In the genomic region with DNA sequence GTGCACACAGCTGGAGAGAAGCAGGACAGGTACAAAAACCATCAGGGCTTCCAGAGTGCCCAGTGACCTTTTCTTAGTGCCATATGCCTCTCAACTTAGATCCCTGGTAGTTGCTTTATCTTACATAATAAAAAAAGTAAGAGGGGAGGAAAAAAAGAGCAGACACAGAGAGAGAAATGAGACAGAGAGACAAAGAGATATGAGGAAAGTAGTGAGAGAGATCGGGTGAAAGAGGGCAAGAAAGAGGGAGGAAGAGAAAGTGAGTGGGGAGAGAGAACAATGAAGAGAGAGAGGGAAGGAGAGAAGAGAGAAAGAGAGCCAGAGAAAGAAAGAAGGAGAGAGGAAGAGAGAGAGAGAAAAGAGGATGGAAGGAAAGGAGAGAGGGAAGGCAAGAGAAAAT, we compare ENCODE assay signal across 32 cellular contexts.
"Had no signal": no experiment of that assay in that cellular context is flagged by ENCODE, and none has a peak within 500 bp of the region (broad histone marks: within the 10 kb centered on the region; RNA-seq: fewer than 3 reads in every experiment).

No MANE protein-coding gene starts in this region.

- H3K27me3 ChIP-seq: neutrophil, pancreas, right atrium auricular region, spleen, suprapubic skin, testis, tibial artery, transverse colon, upper lobe of right lung, uterus had no signal

- ATAC-seq: naive thymus-derived CD8-positive, alpha-beta T cell; natural killer cell treated with Interleukin-12 subunit alpha and Interleukin-12 subunit beta and Interleukin-15 and Interleukin-18, amount 100 ng/mL, for 72 hours; pancreas; sciatic nerve; stimulated activated memory B cell treated with anti-CD40 and anti-IgM and Interleukin-4, amounts not matched to agents 10 μg/mL and 1 μg/mL and 100 μg/mL, for 72 hours; stimulated activated naive CD8-positive, alpha-beta T cell treated with anti-CD3 and anti-CD28 coated beads, Interleukin-15, Interleukin-2, amounts not matched to agents 100 U/mL and 50 U/mL, for 24 hours; upper lobe of right lung had no signal

- H3K9me3 ChIP-seq: neutrophil, pancreas, prostate gland, right atrium auricular region, spleen, suprapubic skin, testis, tibial artery, transverse colon, upper lobe of right lung, uterus had no signal

- H3K9me3 Mint-ChIP-seq: natural killer cell treated with Interleukin-12 subunit alpha and Interleukin-12 subunit beta and Interleukin-15 and Interleukin-18, amount 100 ng/mL, for 72 hours; nephron progenitor cell; type B pancreatic cell had no signal

- H3K4me1 ChIP-seq: prostate gland, right atrium auricular region, spleen, suprapubic skin, testis, tibial artery, transverse colon, upper lobe of right lung, uterus had no signal

- H3K4me2 ChIP-seq: smooth muscle cell had no signal

- H3K4me3 ChIP-seq: pancreas, prostate gland, right atrium auricular region, skin epidermis, smooth muscle cell, spleen, suprapubic skin, testis, tibial artery, transverse colon, upper lobe of right lung, uterus had no signal

- H3K4me1 Mint-ChIP-seq: naive B cell; naive thymus-derived CD8-positive, alpha-beta T cell; nephron progenitor cell; stimulated activated memory B cell treated with anti-CD40 and anti-IgM and Interleukin-4, amounts not matched to agents 10 μg/mL and 1 μg/mL and 100 μg/mL, for 72 hours had no signal

- H3K36me3 ChIP-seq: neutrophil, pancreas, prostate gland, right atrium auricular region, spleen, suprapubic skin, tibial artery, transverse colon, upper lobe of right lung, uterus had no signal

- H3K4me3 Mint-ChIP-seq: naive thymus-derived CD8-positive, alpha-beta T cell; natural killer cell treated with Interleukin-12 subunit alpha and Interleukin-12 subunit beta and Interleukin-15 and Interleukin-18, amount 100 ng/mL, for 72 hours; nephron progenitor cell; neural crest cell; stimulated activated memory B cell treated with anti-CD40 and anti-IgM and Interleukin-4, amounts not matched to agents 10 μg/mL and 1 μg/mL and 100 μg/mL, for 72 hours; type B pancreatic cell had no signal

- H3K27ac Mint-ChIP-seq: naive B cell; naive thymus-derived CD8-positive, alpha-beta T cell; natural killer cell treated with Interleukin-12 subunit alpha and Interleukin-12 subunit beta and Interleukin-15 and Interleukin-18, amount 100 ng/mL, for 72 hours; nephron progenitor cell; stimulated activated memory B cell treated with anti-CD40 and anti-IgM and Interleukin-4, amounts not matched to agents 10 μg/mL and 1 μg/mL and 100 μg/mL, for 72 hours; type B pancreatic cell had no signal

- H3K36me3 Mint-ChIP-seq: naive B cell; natural killer cell treated with Interleukin-12 subunit alpha and Interleukin-12 subunit beta and Interleukin-15 and Interleukin-18, amount 100 ng/mL, for 72 hours; stimulated activated memory B cell treated with anti-CD40 and anti-IgM and Interleukin-4, amounts not matched to agents 10 μg/mL and 1 μg/mL and 100 μg/mL, for 72 hours; type B pancreatic cell had no signal

- H3K27ac ChIP-seq: neutrophil, pancreas, prostate gland, right atrium auricular region, skin epidermis, spleen, suprapubic skin, testis, tibial artery, transverse colon, upper lobe of right lung, uterus had no signal

- DNase-seq: naive B cell; naive thymus-derived CD8-positive, alpha-beta T cell; nephron progenitor cell; nucleus accumbens; pancreas; posterior cingulate gyrus; retina; spleen; stimulated activated CD4-positive, alpha-beta T cell treated with anti-CD3 and anti-CD28 coated beads, Interleukin-12 subunit alpha, Interleukin-12 subunit beta, amount 100 ng/mL, for 4 hours; stimulated activated CD4-positive, alpha-beta T cell treated with anti-CD3 and anti-CD28 coated beads, Interleukin-1b, Interleukin-23, amount 100 ng/mL, for 48 hours; stimulated activated CD4-positive, alpha-beta T cell treated with anti-CD3 and anti-CD28 coated beads, Interleukin-4, amount 100 ng/mL, for 1 hour; stimulated activated CD4-positive, alpha-beta T cell treated with anti-CD3 and anti-CD28 coated beads, Interleukin-4, amount 100 ng/mL, for 4 hours; stimulated activated CD8-positive, alpha-beta memory T cell treated with anti-CD3 and anti-CD28 coated beads, Interleukin-4, amount 100 ng/mL, for 48 hours; stimulated activated naive CD4-positive, alpha-beta T cell; stimulated activated naive CD8-positive, alpha-beta T cell treated with anti-CD3 and anti-CD28 coated beads, Interleukin-15, Interleukin-2, amounts not matched to agents 100 U/mL and 50 U/mL, for 24 hours; substantia nigra; testis; tibial artery; transverse colon; upper lobe of right lung; uterus had no signal

- H3K27me3 Mint-ChIP-seq: stimulated activated memory B cell treated with anti-CD40 and anti-IgM and Interleukin-4, amounts not matched to agents 10 μg/mL and 1 μg/mL and 100 μg/mL, for 72 hours; type B pancreatic cell had no signal
